14 cellular contexts compared by ENCODE assay signal in genomic region chr6:98777762-98778161, GRCh38. TPM values are rescaled to one million over a fixed set of nuclear protein-coding genes. Genes with fewer than 3 reads are reported as not detected.
DNase-seq lines count a peak whose midpoint lies in the region; ATAC-seq, FAIRE-seq and TF ChIP-seq lines count a peak whose summit lies in the region.
"Had no signal": no experiment of that assay in that cellular context is flagged by ENCODE, and none has a peak within 500 bp of the region (broad histone marks: within the 10 kb centered on the region; RNA-seq: fewer than 3 reads in every experiment).

No MANE protein-coding gene starts in this region.

- no peaks in the 10 kb centered on the region for H3K4me1 Mint-ChIP-seq in chondrocyte (ENCODE audit: low read depth)
- H3K4me1 Mint-ChIP-seq: activated CD4-positive, alpha-beta T cell treated with anti-CD3 and anti-CD28 coated beads, Interleukin-2, amount 10 ng/mL, durations not matched to agents 7 days and 5 days had no signal

- no peaks in the 10 kb centered on the region for H3K36me3 Mint-ChIP-seq in chondrocyte (ENCODE audit: low read depth)

- CTCF ChIA-PET in HepG2 (lab: Yijun Ruan, JAX; ENCODE audit: low intra/inter-chr PET ratio, low total read pairs), result no interaction called here

- no peaks in the 10 kb centered on the region for H3K36me3 ChIP-seq in HepG2 (replicated peaks in 1 of 2; ENCODE audit: control insufficient read depth in 1 of 2, insufficient read depth in 2 of 2, low read length in 2 of 2)
- H3K36me3 ChIP-seq: BLaER1 had no signal

- no peak overlapping the region for H3K4me3 Mint-ChIP-seq in chondrocyte (ENCODE audit: unreplicated experiment)
- H3K4me3 Mint-ChIP-seq: activated CD4-positive, alpha-beta T cell treated with anti-CD3 and anti-CD28 coated beads, Interleukin-2, amount 10 ng/mL, durations not matched to agents 7 days and 5 days had no signal

- TF ChIP-seq EP300 in HepG2 (IDR thresholded peaks at IDR 0.05; ENCODE audit: low read depth in 2 of 2, low read length in 2 of 2) (no peak), HepG2 (CRISPR knock-in tag; IDR thresholded peaks at IDR 0.05; ENCODE audit: borderline replicate concordance) (no peak)

- H3K9ac ChIP-seq in HepG2 (ENCODE audit: insufficient read depth, low read depth, low read length), result no peak overlapping the region
- H3K9ac ChIP-seq: BLaER1 had no signal

- no peak overlapping the region for H3K4me2 ChIP-seq in HepG2 (ENCODE audit: low read depth, low read length)
- H3K4me2 ChIP-seq: BLaER1 had no signal

- no peaks in the 10 kb centered on the region for H3K9me3 ChIP-seq in HepG2 (ENCODE audit: low read length)
- H3K9me3 ChIP-seq: BLaER1, mucosa of descending colon had no signal

- no peak overlapping the region for H3K27ac ChIP-seq in HepG2 (ENCODE audit: extremely low read length, insufficient read depth, low read length)
- H3K27ac ChIP-seq: BLaER1, SK-N-MC had no signal

- in situ Hi-C loops in G401 (cut with HindIII; ENCODE audit: low sequenced_read_pairs), result no loop called here
- in situ Hi-C loops in HepG2 (cut with HindIII; ENCODE audit: extremely low pct_ligation_motif_present, low pct_unique_long_range_greater_than_20kb), result no loop called here

- DNase-seq in G401 (ENCODE audit: low spot score) (no peak), chondrocyte (ENCODE audit: low spot score) (no peak), DMS53 treated with DMSO at 0.1 percent for 48 hours (lab: John Stamatoyannopoulos, UW; ENCODE audit: unreplicated experiment) (no peak), HepG2 (ENCODE audit: low spot score) (no peak)
- DNase-seq: activated CD4-positive, alpha-beta T cell treated with anti-CD3 and anti-CD28 coated beads, Interleukin-2, amount 10 ng/mL, durations not matched to agents 7 days and 5 days; IMR-90; mucosa of descending colon; NCI-H69 had no signal

- H3K27me3 Mint-ChIP-seq in chondrocyte (ENCODE audit: low read depth), result peaks cover 24% of the 10 kb centered on the region

- H3K4me1 ChIP-seq in HepG2 (ENCODE audit: insufficient read depth, low read length), result peaks cover 10% of the 10 kb centered on the region
- H3K4me1 ChIP-seq: BLaER1 had no signal

- H3K27me3 ChIP-seq in HepG2 (ENCODE audit: control insufficient read depth in 1 of 2, insufficient read depth in 2 of 2, low read length in 2 of 2), result no peaks in the 10 kb centered on the region
- H3K27me3 ChIP-seq: BLaER1 had no signal

- intact Hi-C loops in HepG2 (cut with micrococcal nuclease; ENCODE audit: unreplicated experiment), result no loop called here

- 0% methylated on average over 1 of the region's 1 CpG for WGBS in HepG2 (ENCODE audit: low lambda C conversion rate)

- H3K27ac Mint-ChIP-seq in chondrocyte (ENCODE audit: unreplicated experiment), result no peak overlapping the region
- H3K27ac Mint-ChIP-seq: activated CD4-positive, alpha-beta T cell treated with anti-CD3 and anti-CD28 coated beads, Interleukin-2, amount 10 ng/mL, durations not matched to agents 7 days and 5 days had no signal

- POLR2A ChIA-PET in HepG2 (lab: Yijun Ruan, JAX), result no interaction called here

- no peak for FAIRE-seq in HepG2 (lab: Jason Lieb, UNC)

- TF ChIP-seq RAD21 in HepG2 (CRISPR knock-in tag; IDR thresholded peaks at IDR 0.05), result no peak

- no TSS peak for BruUV-seq in HepG2 (replicated peaks; lab: Mats Ljungman, UMichigan)

- no peak for TF ChIP-seq POLR2A in HepG2 (IDR thresholded peaks at IDR 0.05; ENCODE audit: insufficient read depth in 1 of 2, low read depth in 2 of 2, low read length in 2 of 2)

- no peaks in the 10 kb centered on the region for H4K20me1 ChIP-seq in HepG2 (ENCODE audit: insufficient read depth, low read length)
- H4K20me1 ChIP-seq: BLaER1 had no signal

- no peak overlapping the region for H2AFZ ChIP-seq in HepG2 (ENCODE audit: low read length)

- ATAC-seq in GM18502 (IDR thresholded peaks at IDR 0.05; ENCODE audit: poor library complexity, unreplicated experiment), result peak; percentile 100
- peak; percentile 100 for ATAC-seq in GM19395 (IDR thresholded peaks at IDR 0.05; ENCODE audit: unreplicated experiment)
- peak; percentile 99 for ATAC-seq in HG02798 (IDR thresholded peaks at IDR 0.05; ENCODE audit: poor library complexity, unreplicated experiment)
- ATAC-seq in HG03469 (IDR thresholded peaks at IDR 0.05; ENCODE audit: unreplicated experiment), result peak; percentile 99
- no peak for ATAC-seq in HepG2
- ATAC-seq: mucosa of descending colon had no signal

- TF ChIP-seq CTCF in chondrocyte (IDR thresholded peaks at IDR 0.05) (no peak), HepG2 (CRISPR knock-in tag; IDR thresholded peaks at IDR 0.05) (no peak)

- H3K79me2 ChIP-seq in HepG2 (ENCODE audit: insufficient read depth, low read length), result no peaks in the 10 kb centered on the region

- no peak overlapping the region for H3K4me3 ChIP-seq in HepG2 (replicated peaks in 1 of 3; ENCODE audit: insufficient read depth in 1 of 3, low read depth in 2 of 3, low read length in 3 of 3)
- H3K4me3 ChIP-seq: BLaER1, mucosa of descending colon, SK-N-MC had no signal

- no peaks in the 10 kb centered on the region for H3K9me3 Mint-ChIP-seq in chondrocyte (ENCODE audit: low read depth)
- H3K9me3 Mint-ChIP-seq: activated CD4-positive, alpha-beta T cell treated with anti-CD3 and anti-CD28 coated beads, Interleukin-2, amount 10 ng/mL, durations not matched to agents 7 days and 5 days had no signal

TF ChIP-seq in HepG2, 621 proteins besides CTCF, POLR2A, EP300 and RAD21:
- no peak for TF ChIP-seq ISX (CRISPR knock-in tag; conservative IDR thresholded peaks at IDR 0.05)
- no peak for TF ChIP-seq ZSCAN29 (CRISPR knock-in tag; conservative IDR thresholded peaks at IDR 0.05)

RNA-seq across cellular contexts. Expression of gene POU3F2, which starts 56.6 kb away (rescaled TPM):
- not detected in 2 replicates for total RNA-seq in G401 (2014; rRNA removed; shearing (Covaris generic))
- 0.05 TPM in 1 of 3 replicates, not detected in the others for total RNA-seq in chondrocyte
- total RNA-seq in HepG2 (2016; rRNA removed; fragmentation: Illumina TruSeq; extraction: Trizol), result not detected in 2 replicates
- not detected in 2 replicates for total RNA-seq in HepG2 (2016; cell fraction: cytosol; rRNA removed; fragmentation: Illumina TruSeq; extraction: Trizol; ENCODE audit: low read depth)
- total RNA-seq in HepG2 (2016; cell fraction: insoluble cytoplasmic fraction; rRNA removed; fragmentation: Illumina TruSeq; extraction: Trizol), result not detected in 2 replicates
- not detected in 2 replicates for total RNA-seq in HepG2 (2016; cell fraction: membrane; rRNA removed; fragmentation: Illumina TruSeq; extraction: Trizol)
- not detected in 2 replicates for total RNA-seq in HepG2 (2016; cell fraction: nucleus; rRNA removed; fragmentation: Illumina TruSeq; extraction: Trizol)
- not detected in 2 replicates for polyA plus RNA-seq in HepG2 (2011; rRNA removed)
- polyA plus RNA-seq in HepG2 (2011; cell fraction: cytosol; rRNA removed), result not detected in 2 replicates
- polyA plus RNA-seq in HepG2 (2011; cell fraction: nucleus; rRNA removed), result not detected in 2 replicates
- not detected in 2 replicates for polyA plus RNA-seq in HepG2 (2012)
- not detected in 2 replicates for polyA plus RNA-seq in HepG2 (2016; cell fraction: cytosol; fragmentation: Illumina TruSeq; extraction: Trizol; ENCODE audit: low read depth)
- not detected in 2 replicates for polyA plus RNA-seq in HepG2 (2016; cell fraction: insoluble cytoplasmic fraction; fragmentation: Illumina TruSeq; extraction: Trizol; ENCODE audit: low read depth)
- polyA plus RNA-seq in HepG2 (2016; cell fraction: membrane; fragmentation: Illumina TruSeq; extraction: Trizol; ENCODE audit: low read depth), result not detected in 2 replicates
- not detected in 2 replicates for polyA plus RNA-seq in HepG2 (2016; cell fraction: nucleus; fragmentation: Illumina TruSeq; extraction: Trizol; ENCODE audit: insufficient read depth, low read depth)
- polyA minus RNA-seq in HepG2 (2011; rRNA and poly(A)+ RNA removed; ENCODE audit: low replicate concordance), result 0.26 TPM in 1 of 2 replicates, not detected in the other
- not detected in 2 replicates for polyA minus RNA-seq in HepG2 (2011; cell fraction: cytosol; rRNA and poly(A)+ RNA removed)
- polyA minus RNA-seq in HepG2 (2011; cell fraction: nucleus; rRNA and poly(A)+ RNA removed), result not detected in 2 replicates
- total RNA-seq: activated CD4-positive, alpha-beta T cell treated with anti-CD3 and anti-CD28 coated beads, Interleukin-2, amount 10 ng/mL, durations not matched to agents 7 days and 5 days; IMR-90; mucosa of descending colon had no signal
- polyA plus RNA-seq: IMR-90 had no signal
